In the genomic region with DNA sequence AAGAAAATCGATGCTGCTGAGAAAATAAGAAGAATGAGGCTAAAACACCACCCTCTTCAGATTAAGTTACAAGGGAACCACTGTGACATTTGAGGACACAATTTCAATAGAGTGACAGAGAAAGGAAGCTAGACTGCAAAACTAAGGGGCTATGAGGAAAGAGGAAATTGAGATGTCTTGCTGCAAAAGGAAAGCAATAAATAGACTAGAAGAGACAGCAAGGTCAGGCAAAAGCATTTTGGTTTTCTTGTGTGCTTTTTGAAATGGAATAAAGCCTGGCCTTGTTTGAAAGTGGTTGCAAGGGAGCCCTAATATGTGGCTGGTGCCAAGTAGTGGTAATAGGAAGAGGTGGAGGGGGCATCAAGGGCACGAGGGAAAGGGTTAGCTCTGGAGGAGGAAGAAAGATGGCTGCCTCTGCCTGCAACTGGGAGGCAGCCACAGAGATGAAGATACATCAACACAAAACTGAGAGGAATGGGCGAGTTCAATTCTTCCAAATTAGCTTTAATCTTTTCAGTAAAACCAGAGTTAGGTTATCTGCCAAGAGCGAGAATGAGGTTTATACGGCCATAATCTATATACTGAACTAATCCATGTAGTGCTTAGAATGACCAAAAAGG, we compare ENCODE assay signal across 10 cellular contexts.
DNase-seq lines count a peak whose midpoint lies in the region; ATAC-seq and TF ChIP-seq lines count a peak whose summit lies in the region.
"Had no signal": no experiment of that assay in that cellular context is flagged by ENCODE, and none has a peak within 500 bp of the region (broad histone marks: within the 10 kb centered on the region; RNA-seq: fewer than 3 reads in every experiment).

No MANE protein-coding gene starts in this region.

- no peak overlapping the region for H3K9ac ChIP-seq in SU-DHL-6 (ENCODE audit: low read length)

- no peak for ATAC-seq in GM18873 (IDR thresholded peaks at IDR 0.05; ENCODE audit: low FRiP score, unreplicated experiment)
- no peak for ATAC-seq in activated CD4-positive, CD25-positive, alpha-beta regulatory T cell treated with anti-CD3 and anti-CD28 coated beads, Interleukin-2, amount 50 U/mL, for 24 hours

- TF ChIP-seq CTCF in SU-DHL-6 (IDR thresholded peaks at IDR 0.05; ENCODE audit: insufficient read depth, low read length, poor library complexity, severe bottlenecking) = no peak

- no peaks in the 10 kb centered on the region for H3K79me2 ChIP-seq in SU-DHL-6 (ENCODE audit: insufficient read depth, low read length)

- in situ Hi-C loops in KBM-7 (cut with MboI; ENCODE audit: low pct_unique_long_range_greater_than_20kb, low sequenced_read_pairs) = no loop called here

- H3K27ac ChIP-seq in SU-DHL-6 (ENCODE audit: low read depth, low read length) = no peak overlapping the region
- H3K27ac ChIP-seq: SJCRH30 had no signal

- no peaks in the 10 kb centered on the region for H3F3A ChIP-seq in SU-DHL-6 (ENCODE audit: insufficient read depth)

- H3K9me2 ChIP-seq in SU-DHL-6 (replicated peaks; ENCODE audit: insufficient read depth, low read length) = no peaks in the 10 kb centered on the region

- peak overlapping the region; percentile 50 for H3K4me2 ChIP-seq in SU-DHL-6 (ENCODE audit: low read depth, low read length, poor library complexity, severe bottlenecking)

- no peak overlapping the region for H3K4me3 ChIP-seq in SU-DHL-6 (ENCODE audit: insufficient read depth, low read length, poor library complexity, severe bottlenecking)
- H3K4me3 ChIP-seq: SJCRH30 had no signal

- no peaks in the 10 kb centered on the region for H3K36me3 ChIP-seq in SU-DHL-6 (ENCODE audit: low read length)
- H3K36me3 ChIP-seq: SJCRH30 had no signal

- H4K20me1 ChIP-seq in SU-DHL-6 (ENCODE audit: low read depth, low read length) = no peaks in the 10 kb centered on the region

- peak overlapping the region; percentile 94 for H2AFZ ChIP-seq in SU-DHL-6 (ENCODE audit: low read depth, low read length, severe bottlenecking)

- no peaks in the 10 kb centered on the region for H3K27me3 ChIP-seq in SU-DHL-6 (ENCODE audit: low read length)
- H3K27me3 ChIP-seq: SJCRH30 had no signal

- DNase-seq in Ammon's horn (ENCODE audit: low spot score) (peak; percentile 43), KBM-7 (peak; percentile 50), medulla oblongata (ENCODE audit: extremely low spot score) (peak; percentile 66), NCI-H187 (lab: John Stamatoyannopoulos, UW) (no peak), NCI-H1105 treated with DMSO at 0.1 percent for 48 hours (lab: John Stamatoyannopoulos, UW) (no peak)
- DNase-seq: activated CD4-positive, alpha-beta T cell treated with anti-CD3 and anti-CD28 coated beads for 4 hours; SJCRH30 had no signal

- H3K9me3 ChIP-seq in SU-DHL-6 (ENCODE audit: insufficient read depth, low read length) = no peaks in the 10 kb centered on the region
- H3K9me3 ChIP-seq: SJCRH30 had no signal

Comparison
In these comparisons a context has a peak if more than half of its experiments do, and no peak if none do; other contexts are left out.
1. DNase-seq: peak in Ammon's horn (single experiment), KBM-7 (single experiment) and medulla oblongata (single experiment); none in NCI-H187 (0 of 2) and NCI-H1105 treated with DMSO at 0.1 percent for 48 hours (single experiment).